In genomic region chr9:127224883-127225739, GRCh38 we compare ENCODE assay signal across 8 cellular contexts. TPM values are rescaled to one million over a fixed set of nuclear protein-coding genes. Genes with fewer than 3 reads are reported as not detected.
DNase-seq lines count a peak whose midpoint lies in the region; ATAC-seq, FAIRE-seq and TF ChIP-seq lines count a peak whose summit lies in the region.

No MANE protein-coding gene starts in this region.

- no peak overlapping the region for H3K27ac ChIP-seq in SU-DHL-6 (ENCODE audit: low read depth, low read length)
- peak overlapping the region in 2 of 4 donors; percentile 44 to 55 for H3K27ac ChIP-seq in pancreas
- H3K27ac ChIP-seq in thoracic aorta = peak overlapping the region; percentile 81 to 88

- peak overlapping the region; percentile 82 for H3K4me3 Mint-ChIP-seq in activated naive CD8-positive, alpha-beta T cell treated with anti-CD3 and anti-CD28 coated beads, Interleukin-2, amount 10 ng/mL, durations not matched to agents 7 days and 5 days

- no peaks in the 10 kb centered on the region for H3F3A ChIP-seq in SU-DHL-6 (ENCODE audit: insufficient read depth)

- WGBS in pancreas, 2 donors = 1% methylated on average over 34 to 106 of the region's 106 CpGs

- H3K4me1 ChIP-seq in pancreas (peaks cover 0 to 5% (median 0%) of the 10 kb centered on the region in 3 donors), thoracic aorta (ENCODE audit: control insufficient read depth in 1 of 2, low read depth in 2 of 2) (peaks cover 12 to 41% of the 10 kb centered on the region in 2 donors)

- peak overlapping the region; percentile 98 for H2AFZ ChIP-seq in SU-DHL-6 (ENCODE audit: low read depth, low read length, severe bottlenecking)

- ATAC-seq in activated naive CD8-positive, alpha-beta T cell treated with anti-CD3 and anti-CD28 coated beads, Interleukin-2, amount 10 ng/mL, durations not matched to agents 7 days and 5 days (ENCODE audit: low read depth) = peak; percentile 82
- ATAC-seq in Right ventricle myocardium superior (ENCODE audit: poor library complexity) = peak; percentile 93
- ATAC-seq in pancreas = peak; percentile 87 to 93 (median 90)
- peak; percentile 70 for ATAC-seq in thoracic aorta (ENCODE audit: insufficient number of reproducible peaks, low FRiP score, low read depth)

- H3K9me2 ChIP-seq in SU-DHL-6 (replicated peaks; ENCODE audit: insufficient read depth, low read length) = no peaks in the 10 kb centered on the region

- H3K27ac Mint-ChIP-seq in activated naive CD8-positive, alpha-beta T cell treated with anti-CD3 and anti-CD28 coated beads, Interleukin-2, amount 10 ng/mL, durations not matched to agents 7 days and 5 days = peak overlapping the region; percentile 79

- intact Hi-C loops in Right ventricle myocardium superior (cut with DNase I) (loop anchor here (10.0 kb wide), 1 partner anchor 170 kb away; the partner anchor contains the start of gene SLC2A8), pancreas (cut with DNase I) (no loop called here)

- no peaks in the 10 kb centered on the region for H3K36me3 Mint-ChIP-seq in activated naive CD8-positive, alpha-beta T cell treated with anti-CD3 and anti-CD28 coated beads, Interleukin-2, amount 10 ng/mL, durations not matched to agents 7 days and 5 days

- H3K27me3 ChIP-seq in SU-DHL-6 (ENCODE audit: low read length) = no peaks in the 10 kb centered on the region
- H3K27me3 ChIP-seq in pancreas = no peaks in the 10 kb centered on the region
- no peaks in the 10 kb centered on the region for H3K27me3 ChIP-seq in thoracic aorta (replicated peaks; ENCODE audit: insufficient read depth)

- TF ChIP-seq CTCF in SU-DHL-6 (IDR thresholded peaks at IDR 0.05; ENCODE audit: insufficient read depth, low read length, poor library complexity, severe bottlenecking) = no peak
- no peak for TF ChIP-seq CTCF in pancreas (IDR thresholded peaks at IDR 0.05)
- TF ChIP-seq CTCF in thoracic aorta (IDR thresholded peaks at IDR 0.05) = no peak

- peaks cover 31% of the 10 kb centered on the region for H3K27me3 Mint-ChIP-seq in activated naive CD8-positive, alpha-beta T cell treated with anti-CD3 and anti-CD28 coated beads, Interleukin-2, amount 10 ng/mL, durations not matched to agents 7 days and 5 days

- no peaks in the 10 kb centered on the region for H4K20me1 ChIP-seq in SU-DHL-6 (ENCODE audit: low read depth, low read length)

- H3K36me3 ChIP-seq in SU-DHL-6 (ENCODE audit: low read length) (no peaks in the 10 kb centered on the region), pancreas (no peaks in the 10 kb centered on the region), thoracic aorta (no peaks in the 10 kb centered on the region)

- H3K4me3 ChIP-seq in SU-DHL-6 (ENCODE audit: insufficient read depth, low read length, poor library complexity, severe bottlenecking) = peak overlapping the region; percentile 65
- peak overlapping the region; percentile 56 to 75 (median 67) for H3K4me3 ChIP-seq in pancreas
- H3K4me3 ChIP-seq in thoracic aorta = peak overlapping the region; percentile 88

- no peaks in the 10 kb centered on the region for H3K9me3 Mint-ChIP-seq in activated naive CD8-positive, alpha-beta T cell treated with anti-CD3 and anti-CD28 coated beads, Interleukin-2, amount 10 ng/mL, durations not matched to agents 7 days and 5 days

- H3K9me3 ChIP-seq in SU-DHL-6 (ENCODE audit: insufficient read depth, low read length) (no peaks in the 10 kb centered on the region), pancreas (no peaks in the 10 kb centered on the region), thoracic aorta (no peaks in the 10 kb centered on the region)

- no peak for FAIRE-seq in pancreas (lab: Jason Lieb, UNC)

- no peaks in the 10 kb centered on the region for H3K79me2 ChIP-seq in SU-DHL-6 (ENCODE audit: insufficient read depth, low read length)

- peak overlapping the region; percentile 75 for H3K4me2 ChIP-seq in SU-DHL-6 (ENCODE audit: low read depth, low read length, poor library complexity, severe bottlenecking)

- POLR2A ChIA-PET in activated naive CD8-positive, alpha-beta T cell treated with anti-CD3 and anti-CD28 coated beads, Interleukin-2, amount 10 ng/mL, durations not matched to agents 7 days and 5 days (lab: Charles Lee) = interaction anchor here (1.1 to 3.5 kb wide), 5 partner anchors 19 to 226 kb away, joined by 3 to 23 read pairs (median 4); partner anchors contain the start of genes LRSAM1, RPL12, SLC2A8 and ZNF79

- DNase-seq in DMS79 (lab: John Stamatoyannopoulos, UW) (peak; percentile 62), HCEC 1CT (peak; percentile 86), NCI-H1092 (lab: John Stamatoyannopoulos, UW) (peak; percentile 91), Right ventricle myocardium superior (peak; percentile 99), pancreas (peak; percentile 93 to 99 (median 97)), thoracic aorta (ENCODE audit: low spot score) (peak; percentile 97)
- peak; percentile 96 for DNase-seq in activated naive CD8-positive, alpha-beta T cell treated with anti-CD3 and anti-CD28 coated beads, Interleukin-2, amount 10 ng/mL, durations not matched to agents 7 days and 5 days

- H3K4me1 Mint-ChIP-seq in activated naive CD8-positive, alpha-beta T cell treated with anti-CD3 and anti-CD28 coated beads, Interleukin-2, amount 10 ng/mL, durations not matched to agents 7 days and 5 days = peaks cover 22% of the 10 kb centered on the region

- H3K9ac ChIP-seq in SU-DHL-6 (ENCODE audit: low read length) = peak overlapping the region; percentile 56

RNA-seq across cellular contexts. Expression of gene GARNL3, which starts 39.5 kb away (rescaled TPM):
- 1 to 10 TPM; 3.1 to 3.4 TPM for total RNA-seq in activated naive CD8-positive, alpha-beta T cell treated with anti-CD3 and anti-CD28 coated beads, Interleukin-2, amount 10 ng/mL, durations not matched to agents 7 days and 5 days
- total RNA-seq in Right ventricle myocardium superior (12.6 TPM), pancreas (1 to 10 TPM; 2.3 to 4.8 (median 2.9) TPM), thoracic aorta (10 to 100 TPM; 59.3 to 63.4 TPM)
- 1 to 10 TPM; 4.8 to 7.1 TPM for polyA plus RNA-seq in pancreas
